16 cellular contexts compared by ENCODE assay signal in genomic region chr12:52964556-52965336, GRCh38. TPM values are rescaled to one million over a fixed set of nuclear protein-coding genes. Genes with fewer than 3 reads are reported as not detected.
DNase-seq lines count a peak whose midpoint lies in the region; ATAC-seq, FAIRE-seq and TF ChIP-seq lines count a peak whose summit lies in the region.
"Had no signal": no experiment of that assay in that cellular context is flagged by ENCODE, and none has a peak within 500 bp of the region (broad histone marks: within the 10 kb centered on the region; RNA-seq: fewer than 3 reads in every experiment).

No MANE protein-coding gene starts in this region.

- H3K36me3 ChIP-seq in keratinocyte (ENCODE audit: control insufficient read depth in 2 of 2, extremely low read depth in 1 of 2, insufficient read depth in 2 of 2, low read length in 2 of 2) (no peaks in the 10 kb centered on the region), smooth muscle cell (ENCODE audit: low read depth) (no peaks in the 10 kb centered on the region)
- H3K36me3 ChIP-seq: Peyer's patch had no signal

- peak overlapping the region; percentile 76 for H2AFZ ChIP-seq in keratinocyte (ENCODE audit: control insufficient read depth, low read length)
- H2AFZ ChIP-seq in smooth muscle cell (ENCODE audit: low read depth) = peak overlapping the region; percentile 99

- H3K9ac ChIP-seq in keratinocyte (ENCODE audit: control insufficient read depth, extremely low read depth, insufficient read depth, low read length) (no peak overlapping the region), smooth muscle cell (ENCODE audit: low read depth) (peak overlapping the region; percentile 56)

- peaks cover 13% of the 10 kb centered on the region for H3K27me3 ChIP-seq in keratinocyte (ENCODE audit: control insufficient read depth, extremely low read depth, insufficient read depth, low read length)
- no peaks in the 10 kb centered on the region for H3K27me3 ChIP-seq in smooth muscle cell (ENCODE audit: low read depth)
- H3K27me3 ChIP-seq: Peyer's patch had no signal

- WGBS in smooth muscle cell (ENCODE audit: low lambda C conversion rate) = 9% methylated on average over 18 of the region's 19 CpGs

- no peak for DNase-seq in HFF-Myc (ENCODE audit: extremely low read depth, low read depth)
- DNase-seq in chondrocyte (ENCODE audit: low spot score) = no peak
- no peak for DNase-seq in keratinocyte (ENCODE audit: low read depth, low spot score)
- DNase-seq in smooth muscle cell (lab: John Stamatoyannopoulos, UW; ENCODE audit: unreplicated experiment) = no peak
- DNase-seq in activated T-cell treated with anti-CD3 and anti-CD28 coated beads, Interleukin-2, amount 50 U/mL, for 1 hour = no peak
- no peak for DNase-seq in epidermal melanocyte (ENCODE audit: insufficient read length, low spot score)
- DNase-seq in DMS53 treated with DMSO at 0.1 percent for 48 hours (lab: John Stamatoyannopoulos, UW; ENCODE audit: unreplicated experiment) = no peak
- DNase-seq: Karpas-422, natural killer cell, NCI-H2081 treated with DMSO at 0.1 percent for 48 hours, T-helper 9 cell had no signal

- H3K36me3 Mint-ChIP-seq in chondrocyte (ENCODE audit: low read depth) = no peaks in the 10 kb centered on the region
- no peaks in the 10 kb centered on the region for H3K36me3 Mint-ChIP-seq in stimulated activated memory B cell treated with anti-CD40 and anti-IgM and Interleukin-4, amounts not matched to agents 10 μg/mL and 1 μg/mL and 100 μg/mL, for 72 hours
- H3K36me3 Mint-ChIP-seq: activated naive CD4-positive, alpha-beta T cell treated with anti-CD3 and anti-CD28 coated beads, Interleukin-2, amount 50 U/mL, for 24 hours; natural killer cell had no signal

- peak overlapping the region; percentile 45 for H3K4me3 Mint-ChIP-seq in chondrocyte (ENCODE audit: unreplicated experiment)
- no peak overlapping the region for H3K4me3 Mint-ChIP-seq in stimulated activated memory B cell treated with anti-CD40 and anti-IgM and Interleukin-4, amounts not matched to agents 10 μg/mL and 1 μg/mL and 100 μg/mL, for 72 hours
- H3K4me3 Mint-ChIP-seq: activated naive CD4-positive, alpha-beta T cell treated with anti-CD3 and anti-CD28 coated beads, Interleukin-2, amount 50 U/mL, for 24 hours; dendritic cell treated with granulocyte-macrophage colony-stimulating factor and Interleukin-4, amounts not matched to agents 40 ng/mL and 50 ng/mL, for 4 days; natural killer cell had no signal

- peak overlapping the region; percentile 46 for H3K4me3 ChIP-seq in HFF-Myc (replicated peaks; ENCODE audit: low read depth, low read length)
- H3K4me3 ChIP-seq in keratinocyte (ENCODE audit: control insufficient read depth in 2 of 3, extremely low read depth in 1 of 3, insufficient read depth in 2 of 3, low read depth in 1 of 3, low read length in 3 of 3) = no peak overlapping the region
- H3K4me3 ChIP-seq in smooth muscle cell = peak overlapping the region; percentile 59
- H3K4me3 ChIP-seq: GM12878 had no signal

- peaks cover 5% of the 10 kb centered on the region for H3K4me1 Mint-ChIP-seq in chondrocyte (ENCODE audit: low read depth)
- H3K4me1 Mint-ChIP-seq in stimulated activated memory B cell treated with anti-CD40 and anti-IgM and Interleukin-4, amounts not matched to agents 10 μg/mL and 1 μg/mL and 100 μg/mL, for 72 hours = no peaks in the 10 kb centered on the region
- H3K4me1 Mint-ChIP-seq: activated naive CD4-positive, alpha-beta T cell treated with anti-CD3 and anti-CD28 coated beads, Interleukin-2, amount 50 U/mL, for 24 hours; natural killer cell had no signal

- H3K9me3 ChIP-seq in keratinocyte (ENCODE audit: control insufficient read depth, low read depth, low read length) = no peaks in the 10 kb centered on the region
- H3K9me3 ChIP-seq in smooth muscle cell (replicated peaks; ENCODE audit: low read depth) = no peaks in the 10 kb centered on the region
- H3K9me3 ChIP-seq: Peyer's patch had no signal

- H3K4me1 ChIP-seq in keratinocyte (ENCODE audit: control insufficient read depth, extremely low read depth, insufficient read depth, low read length) (no peaks in the 10 kb centered on the region), smooth muscle cell (ENCODE audit: low read depth) (peaks cover 24% of the 10 kb centered on the region)

- H3K27ac ChIP-seq in keratinocyte (ENCODE audit: control insufficient read depth, insufficient read depth, low read length) (no peak overlapping the region), smooth muscle cell (ENCODE audit: low read depth) (peak overlapping the region; percentile 69)

- no peak for TF ChIP-seq CTCF in HFF-Myc (IDR thresholded peaks at IDR 0.05; ENCODE audit: low read depth, low read length, missing control alignments)
- no peak for TF ChIP-seq CTCF in chondrocyte (IDR thresholded peaks at IDR 0.05)
- no peak for TF ChIP-seq CTCF in keratinocyte (optimal IDR thresholded peaks at IDR 0.05 in 1 of 3, IDR thresholded peaks at IDR 0.05 in 1 of 3, conservative IDR thresholded peaks at IDR 0.05 in 1 of 3; ENCODE audit: extremely low read depth in 1 of 3, insufficient read depth in 2 of 3, low read length in 3 of 3)
- TF ChIP-seq CTCF in smooth muscle cell (IDR thresholded peaks at IDR 0.05; ENCODE audit: borderline replicate concordance, insufficient read depth, poor library complexity, severe bottlenecking) = no peak

- dilution Hi-C loops in keratinocyte (cut with MboI; ENCODE audit: extremely low pct_ligation_motif_present, low sequenced_read_pairs) = no loop called here

- ATAC-seq in stimulated activated memory B cell treated with anti-CD40 and anti-IgM and Interleukin-4, amounts not matched to agents 10 μg/mL and 1 μg/mL and 100 μg/mL, for 72 hours = no peak
- ATAC-seq: GM12878, natural killer cell had no signal

- H3K79me2 ChIP-seq in keratinocyte (ENCODE audit: control insufficient read depth, insufficient read depth, low read length) = no peaks in the 10 kb centered on the region
- no peaks in the 10 kb centered on the region for H3K79me2 ChIP-seq in smooth muscle cell (ENCODE audit: low read depth)

- FAIRE-seq in keratinocyte (lab: Jason Lieb, UNC) = no peak
- FAIRE-seq: GM12878 had no signal

- no peaks in the 10 kb centered on the region for H3K9me3 Mint-ChIP-seq in chondrocyte (ENCODE audit: low read depth)
- H3K9me3 Mint-ChIP-seq in stimulated activated memory B cell treated with anti-CD40 and anti-IgM and Interleukin-4, amounts not matched to agents 10 μg/mL and 1 μg/mL and 100 μg/mL, for 72 hours = no peaks in the 10 kb centered on the region
- H3K9me3 Mint-ChIP-seq: activated naive CD4-positive, alpha-beta T cell treated with anti-CD3 and anti-CD28 coated beads, Interleukin-2, amount 50 U/mL, for 24 hours; dendritic cell treated with granulocyte-macrophage colony-stimulating factor and Interleukin-4, amounts not matched to agents 40 ng/mL and 50 ng/mL, for 4 days; natural killer cell had no signal

- H4K20me1 ChIP-seq in keratinocyte (ENCODE audit: control insufficient read depth, extremely low read depth, insufficient read depth, low read length) = no peaks in the 10 kb centered on the region
- H4K20me1 ChIP-seq in smooth muscle cell (ENCODE audit: low read depth) = no peaks in the 10 kb centered on the region

- no peaks in the 10 kb centered on the region for H3K9me1 ChIP-seq in keratinocyte (ENCODE audit: control insufficient read depth, extremely low read depth, insufficient read depth, low read length)

- H3K27me3 Mint-ChIP-seq in chondrocyte (ENCODE audit: low read depth) = peaks cover under 1% of the 10 kb centered on the region
- H3K27me3 Mint-ChIP-seq in stimulated activated memory B cell treated with anti-CD40 and anti-IgM and Interleukin-4, amounts not matched to agents 10 μg/mL and 1 μg/mL and 100 μg/mL, for 72 hours = peaks cover 66% of the 10 kb centered on the region

- H3K4me2 ChIP-seq in keratinocyte (ENCODE audit: control insufficient read depth, extremely low read depth, insufficient read depth, low read depth, low read length) (peak overlapping the region; percentile 51), smooth muscle cell (peak overlapping the region; percentile 96)

- peaks cover 9% of the 10 kb centered on the region for H3F3A ChIP-seq in smooth muscle cell (ENCODE audit: low read depth)

- H3K27ac Mint-ChIP-seq in chondrocyte (ENCODE audit: unreplicated experiment) = no peak overlapping the region
- no peak overlapping the region for H3K27ac Mint-ChIP-seq in stimulated activated memory B cell treated with anti-CD40 and anti-IgM and Interleukin-4, amounts not matched to agents 10 μg/mL and 1 μg/mL and 100 μg/mL, for 72 hours
- H3K27ac Mint-ChIP-seq: activated naive CD4-positive, alpha-beta T cell treated with anti-CD3 and anti-CD28 coated beads, Interleukin-2, amount 50 U/mL, for 24 hours; dendritic cell treated with granulocyte-macrophage colony-stimulating factor and Interleukin-4, amounts not matched to agents 40 ng/mL and 50 ng/mL, for 4 days; natural killer cell had no signal

RNA-seq across cellular contexts. Expression of gene KRT18, which starts 15.8 kb away (rescaled TPM):
- 44.7 to 173 TPM (median 172 TPM) in 3 replicates for total RNA-seq in chondrocyte
- polyA plus RNA-seq in keratinocyte = 75.1 to 423 TPM (median 182 TPM) in 3 replicates
- 53.0 TPM for polyA plus RNA-seq in keratinocyte (2011; ENCODE audit: low read depth)
- 119 and 164 TPM in 2 replicates for polyA plus RNA-seq in keratinocyte (2011; cell fraction: cytosol; rRNA removed)
- polyA plus RNA-seq in keratinocyte (2011; cell fraction: nucleus; rRNA removed) = 90.3 and 92.6 TPM in 2 replicates
- 75.5 and 388 TPM in 2 replicates for polyA plus RNA-seq in keratinocyte (2012; ENCODE audit: low replicate concordance)
- 62.1 to 507 TPM (median 158 TPM) in 3 replicates for polyA minus RNA-seq in keratinocyte
- 123 TPM for polyA minus RNA-seq in keratinocyte (2011; cell fraction: cytosol; rRNA and poly(A)+ RNA removed)
- 29.4 and 32.0 TPM in 2 replicates for polyA minus RNA-seq in keratinocyte (2011; cell fraction: nucleus; rRNA and poly(A)+ RNA removed)
- total RNA-seq in smooth muscle cell = 477 and 663 TPM in 2 replicates
- polyA plus RNA-seq in smooth muscle cell = 894 and 2,163 TPM in 2 replicates

RNA-seq across cellular contexts. Expression of gene EIF4B, which starts 41.5 kb away (rescaled TPM):
- total RNA-seq in chondrocyte = 270 to 336 TPM (median 323 TPM) in 3 replicates
- 323 to 422 TPM (median 378 TPM) in 3 replicates for polyA plus RNA-seq in keratinocyte
- 491 TPM for polyA plus RNA-seq in keratinocyte (2011; ENCODE audit: low read depth)
- 436 and 450 TPM in 2 replicates for polyA plus RNA-seq in keratinocyte (2011; cell fraction: cytosol; rRNA removed)
- polyA plus RNA-seq in keratinocyte (2011; cell fraction: nucleus; rRNA removed) = 235 and 262 TPM in 2 replicates
- 323 and 351 TPM in 2 replicates for polyA plus RNA-seq in keratinocyte (2012; ENCODE audit: low replicate concordance)
- polyA minus RNA-seq in keratinocyte = 427 to 700 TPM (median 612 TPM) in 3 replicates
- polyA minus RNA-seq in keratinocyte (2011; cell fraction: cytosol; rRNA and poly(A)+ RNA removed) = 447 TPM
- 142 and 249 TPM in 2 replicates for polyA minus RNA-seq in keratinocyte (2011; cell fraction: nucleus; rRNA and poly(A)+ RNA removed)
- 241 and 299 TPM in 2 replicates for total RNA-seq in smooth muscle cell
- polyA plus RNA-seq in smooth muscle cell = 39.9 and 47.7 TPM in 2 replicates

RNA-seq across cellular contexts. Expression of gene KRT8, which starts 59.9 kb away (rescaled TPM):
- total RNA-seq in chondrocyte (11.3 to 15.7 TPM (median 13.0 TPM) in 3 replicates), smooth muscle cell (694 and 929 TPM in 2 replicates)
- polyA plus RNA-seq in keratinocyte (151 to 286 TPM (median 160 TPM) in 3 replicates), smooth muscle cell (1,025 and 2,331 TPM in 2 replicates)
- 51.4 TPM for polyA plus RNA-seq in keratinocyte (2011; ENCODE audit: low read depth)
- 114 and 155 TPM in 2 replicates for polyA plus RNA-seq in keratinocyte (2011; cell fraction: cytosol; rRNA removed)
- 76.6 and 90.5 TPM in 2 replicates for polyA plus RNA-seq in keratinocyte (2011; cell fraction: nucleus; rRNA removed)
- 22.4 and 298 TPM in 2 replicates for polyA plus RNA-seq in keratinocyte (2012; ENCODE audit: low replicate concordance)
- polyA minus RNA-seq in keratinocyte = 144 to 245 TPM (median 179 TPM) in 3 replicates
- polyA minus RNA-seq in keratinocyte (2011; cell fraction: cytosol; rRNA and poly(A)+ RNA removed) = 273 TPM
- polyA minus RNA-seq in keratinocyte (2011; cell fraction: nucleus; rRNA and poly(A)+ RNA removed) = 68.3 and 75.2 TPM in 2 replicates

Comparison
In these comparisons a context has a peak if more than half of its experiments do, and no peak if none do; other contexts are left out.
1. H3K4me3 ChIP-seq: peak in HFF-Myc (single experiment) and smooth muscle cell (single experiment); none in keratinocyte (0 of 3).
2. RNA of gene KRT8, which starts 59.9 kb away (total RNA-seq): 694 to 929 TPM in smooth muscle cell; 11.3 to 15.7 TPM in chondrocyte; every median in the first group is over 10 times any median in the second.